ENCODE assay signal across 1 cellular context in the genomic region with DNA sequence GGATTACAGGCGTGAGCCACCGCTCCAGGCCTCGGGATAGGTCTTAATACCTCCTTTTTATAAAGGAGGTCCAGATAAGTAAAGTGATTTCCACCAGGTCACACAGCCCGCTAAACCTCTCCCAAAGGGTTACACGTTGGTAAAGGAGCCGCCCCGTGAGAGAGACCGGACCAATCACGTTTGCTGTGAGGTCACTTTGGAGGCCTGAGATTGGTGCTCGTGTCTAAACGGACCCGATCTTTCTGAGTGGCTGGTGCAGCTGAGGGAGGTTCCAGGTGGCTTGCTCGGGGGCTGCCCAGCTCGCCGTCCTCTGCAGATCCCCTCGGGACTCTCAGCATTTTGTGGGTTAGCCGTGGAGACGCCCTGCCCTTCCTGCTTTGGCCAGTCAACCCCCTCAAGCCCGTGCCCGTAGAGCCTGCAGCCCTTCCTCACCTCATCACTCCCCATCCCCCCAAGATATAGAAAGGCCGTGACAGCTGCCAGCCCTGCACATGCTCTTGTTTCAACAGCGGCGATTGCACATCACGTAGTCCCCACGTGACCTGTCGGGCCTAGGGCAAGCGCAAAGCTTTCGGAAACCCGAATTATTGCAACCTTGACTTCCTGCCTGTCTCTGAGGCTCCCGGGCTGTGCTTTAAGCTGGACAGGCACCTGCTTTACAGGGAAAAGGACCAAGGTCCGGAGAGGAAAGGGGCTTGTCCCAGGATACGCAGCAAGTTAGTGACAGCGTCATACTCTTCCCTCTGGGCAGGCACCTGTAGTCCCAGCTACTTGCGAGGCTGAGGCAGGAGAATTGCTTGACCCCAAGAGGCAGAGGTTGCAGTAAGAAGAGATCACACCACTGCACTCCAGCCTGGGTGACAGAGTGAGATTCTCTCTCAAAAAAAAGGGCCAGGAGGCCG.
TF ChIP-seq lines count a peak whose summit lies in the region.

No MANE protein-coding gene starts in this region.

TF ChIP-seq in GM23338, 12 proteins besides CTCF, POLR2A, EP300 and RAD21:
- TF ChIP-seq CREB1 (CRISPR knock-in tag; IDR thresholded peaks at IDR 0.05; ENCODE audit: low read depth), result peak; percentile 65; the same call in 1 of the 2 replicates
- peak; percentile 81 for TF ChIP-seq POLR2AphosphoS5 (IDR thresholded peaks at IDR 0.05; ENCODE audit: low read depth)
- TF ChIP-seq EZH2 (IDR thresholded peaks at IDR 0.05; ENCODE audit: low read depth, unreplicated experiment), result no peak
TF ChIP-seq in GM23338: peak in this region for 2.
